Comparison of ENCODE assay signal across 9 cellular contexts in genomic region chr10:74888947-74889661, GRCh38.
DNase-seq lines count a peak whose midpoint lies in the region; ATAC-seq and TF ChIP-seq lines count a peak whose summit lies in the region.
"Had no signal": no experiment of that assay in that cellular context is flagged by ENCODE, and none has a peak within 500 bp of the region (broad histone marks: within the 10 kb centered on the region; RNA-seq: fewer than 3 reads in every experiment).

No MANE protein-coding gene starts in this region.

- POLR2A ChIA-PET in OCI-LY7 (lab: Charles Lee), result interaction anchor here (0.5 to 0.6 kb wide), 2 partner anchors 36 to 768 kb away, joined by 3 to 4 read pairs; no protein-coding TSS in a partner anchor

- H3K9me2 ChIP-seq in OCI-LY7 (ENCODE audit: insufficient read depth, low read length), result no peaks in the 10 kb centered on the region

- H3K27me3 ChIP-seq in left ventricle myocardium inferior (ENCODE audit: low read depth), result no peaks in the 10 kb centered on the region

- H3K27ac Mint-ChIP-seq in stimulated activated memory B cell treated with anti-CD40 and anti-IgM and Interleukin-4, amounts not matched to agents 10 μg/mL and 1 μg/mL and 100 μg/mL, for 72 hours, result peak overlapping the region; percentile 25

- peaks cover 28% of the 10 kb centered on the region for H3K36me3 Mint-ChIP-seq in stimulated activated memory B cell treated with anti-CD40 and anti-IgM and Interleukin-4, amounts not matched to agents 10 μg/mL and 1 μg/mL and 100 μg/mL, for 72 hours

- no peaks in the 10 kb centered on the region for H4K20me1 ChIP-seq in OCI-LY7 (ENCODE audit: insufficient read depth, low read length)

- DNase-seq in Right ventricle myocardium superior, result no peak
- DNase-seq in cardiac septum (ENCODE audit: low spot score), result no peak
- no peak for DNase-seq in OCI-LY7 (ENCODE audit: low spot score)
- no peak for DNase-seq in left ventricle myocardium inferior
- DNase-seq in GF-D8 (lab: John Stamatoyannopoulos, UW), result no peak
- DNase-seq: NCI-H524 treated with DMSO at 0.1 percent for 48 hours had no signal

- no peaks in the 10 kb centered on the region for H3K9me3 Mint-ChIP-seq in stimulated activated memory B cell treated with anti-CD40 and anti-IgM and Interleukin-4, amounts not matched to agents 10 μg/mL and 1 μg/mL and 100 μg/mL, for 72 hours

- peaks cover 47% of the 10 kb centered on the region for H3K4me1 Mint-ChIP-seq in stimulated activated memory B cell treated with anti-CD40 and anti-IgM and Interleukin-4, amounts not matched to agents 10 μg/mL and 1 μg/mL and 100 μg/mL, for 72 hours

- H3K79me2 ChIP-seq in OCI-LY7 (ENCODE audit: insufficient read depth, low read depth, low read length), result no peaks in the 10 kb centered on the region

- no peaks in the 10 kb centered on the region for H3K36me3 ChIP-seq in OCI-LY7 (ENCODE audit: insufficient read depth, low read length)
- no peaks in the 10 kb centered on the region for H3K36me3 ChIP-seq in left ventricle myocardium inferior

- ATAC-seq in Right ventricle myocardium superior (ENCODE audit: poor library complexity), result peak; percentile 36
- ATAC-seq in stimulated activated memory B cell treated with anti-CD40 and anti-IgM and Interleukin-4, amounts not matched to agents 10 μg/mL and 1 μg/mL and 100 μg/mL, for 72 hours, result no peak
- ATAC-seq in GM19463 (IDR thresholded peaks at IDR 0.05; ENCODE audit: unreplicated experiment), result no peak
- no peak for ATAC-seq in HG02610 (IDR thresholded peaks at IDR 0.05; ENCODE audit: unreplicated experiment)

- H3K9me3 ChIP-seq in OCI-LY7 (ENCODE audit: low read length), result no peaks in the 10 kb centered on the region
- no peaks in the 10 kb centered on the region for H3K9me3 ChIP-seq in left ventricle myocardium inferior (replicated peaks)

- H3K4me2 ChIP-seq in OCI-LY7 (ENCODE audit: low read length), result no peak overlapping the region

- no peak overlapping the region for H2AFZ ChIP-seq in OCI-LY7 (ENCODE audit: low read length)

- CTCF ChIA-PET in OCI-LY7 (lab: Charles Lee; ENCODE audit: unreplicated experiment), result no interaction called here

- intact Hi-C loops in Right ventricle myocardium superior (cut with DNase I) (no loop called here), cardiac septum (cut with DNase I) (no loop called here), OCI-LY7 (cut with micrococcal nuclease; ENCODE audit: unreplicated experiment) (no loop called here), left ventricle myocardium inferior (cut with micrococcal nuclease) (no loop called here)

- H3K4me3 ChIP-seq in OCI-LY7 (ENCODE audit: low read depth, low read length, poor library complexity, severe bottlenecking) (no peak overlapping the region), left ventricle myocardium inferior (no peak overlapping the region)

- H3K27me3 Mint-ChIP-seq in stimulated activated memory B cell treated with anti-CD40 and anti-IgM and Interleukin-4, amounts not matched to agents 10 μg/mL and 1 μg/mL and 100 μg/mL, for 72 hours, result no peaks in the 10 kb centered on the region

- H3K4me1 ChIP-seq in OCI-LY7 (ENCODE audit: insufficient read depth, low read length, poor library complexity, severe bottlenecking) (no peaks in the 10 kb centered on the region), left ventricle myocardium inferior (peaks cover 73% of the 10 kb centered on the region)

- BruUV-seq in OCI-LY7 (replicated peaks; lab: Mats Ljungman, UMichigan), result TSS peak; percentile 13

- no peak overlapping the region for H3K27ac ChIP-seq in OCI-LY7 (ENCODE audit: low read depth, low read length, poor library complexity, severe bottlenecking)
- H3K27ac ChIP-seq in left ventricle myocardium inferior (replicated peaks), result no peak overlapping the region

- H3K4me3 Mint-ChIP-seq in stimulated activated memory B cell treated with anti-CD40 and anti-IgM and Interleukin-4, amounts not matched to agents 10 μg/mL and 1 μg/mL and 100 μg/mL, for 72 hours, result no peak overlapping the region

- TF ChIP-seq CTCF in OCI-LY7 (conservative IDR thresholded peaks at IDR 0.05; ENCODE audit: low read length), result 0 out of 2 replicates have a peak, but pooled peaks have one; percentile 24
- peak; percentile 17 for TF ChIP-seq CTCF in left ventricle myocardium inferior (IDR thresholded peaks at IDR 0.05; ENCODE audit: borderline replicate concordance)
